Comparison of ENCODE assay signal across 16 cellular contexts in the genomic region with DNA sequence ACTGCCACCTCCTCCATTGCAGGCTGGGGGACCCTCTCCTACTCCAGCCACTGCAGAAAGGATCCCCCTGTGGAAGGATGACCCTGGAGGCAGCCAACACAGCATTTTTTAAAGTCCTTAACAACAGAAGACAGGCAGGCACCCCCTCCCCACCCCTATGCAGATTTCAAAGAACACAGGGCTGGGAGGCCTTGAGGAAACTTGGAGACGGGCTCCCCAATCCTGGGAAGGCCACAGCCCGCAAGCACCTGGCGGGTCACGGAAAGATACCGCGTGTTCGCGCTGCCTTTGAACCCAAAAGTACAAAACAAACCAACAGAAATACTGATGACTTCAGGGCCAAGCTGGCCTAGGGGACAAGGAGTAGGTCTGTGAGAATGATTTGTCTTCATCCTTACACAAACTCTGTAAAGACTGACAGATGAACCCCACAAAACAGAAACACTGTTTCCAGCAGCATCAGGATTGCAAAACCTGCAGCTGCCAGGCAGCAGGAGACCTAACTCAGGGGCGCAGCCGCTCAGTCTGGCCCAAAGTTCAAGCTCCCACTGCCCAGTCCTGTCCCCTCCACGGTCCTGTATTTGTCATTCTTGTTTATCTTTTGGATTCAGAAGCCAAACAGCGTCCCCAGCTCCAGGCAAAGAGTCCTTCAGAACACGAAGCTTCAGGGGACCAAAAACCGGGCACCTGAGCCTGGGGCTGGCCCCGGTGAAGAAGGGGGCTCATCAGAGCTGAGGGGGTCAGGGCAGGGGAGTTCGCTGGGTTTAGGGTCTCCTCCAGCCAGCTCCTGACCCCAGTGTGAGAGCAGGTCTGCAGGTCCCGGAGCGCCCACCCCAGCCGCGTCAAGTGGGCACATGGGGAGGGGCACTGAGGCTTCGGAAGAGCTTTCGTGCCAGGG. TPM values are rescaled to one million over a fixed set of nuclear protein-coding genes. Genes with fewer than 3 reads are reported as not detected.
DNase-seq lines count a peak whose midpoint lies in the region; ATAC-seq and TF ChIP-seq lines count a peak whose summit lies in the region.
"Had no signal": no experiment of that assay in that cellular context is flagged by ENCODE, and none has a peak within 500 bp of the region (broad histone marks: within the 10 kb centered on the region; RNA-seq: fewer than 3 reads in every experiment).

No MANE protein-coding gene starts in this region.

- H3K27ac ChIP-seq in rectal smooth muscle tissue (ENCODE audit: low read depth, low read length) = no peak overlapping the region

- POLR2A ChIA-PET in activated B cell treated with CpG ODN at 0.5 μM for 24 hours (lab: Charles Lee) = interaction anchor here (1.0 kb wide), 1 partner anchor 19 kb away, joined by 4 read pairs; no protein-coding TSS in a partner anchor
- POLR2A ChIA-PET in activated CD4-positive, alpha-beta memory T cell treated with anti-CD3 and anti-CD28 coated beads for 36 hours (lab: Charles Lee) = interaction anchor here (0.5 kb wide), 1 partner anchor 191 kb away, joined by 3 read pairs; no protein-coding TSS in a partner anchor

- peaks cover 13% of the 10 kb centered on the region for H3K36me3 Mint-ChIP-seq in activated B cell treated with CpG ODN at 0.5 μM for 24 hours (ENCODE audit: low read depth)
- H3K36me3 Mint-ChIP-seq in activated CD4-positive, alpha-beta memory T cell treated with anti-CD3 and anti-CD28 coated beads for 36 hours = no peaks in the 10 kb centered on the region
- H3K36me3 Mint-ChIP-seq: activated naive CD4-positive, alpha-beta T cell treated with anti-CD3 and anti-CD28 coated beads, Interleukin-2, amount 50 U/mL, for 24 hours had no signal

- no peak overlapping the region for H3K9ac ChIP-seq in rectal smooth muscle tissue (ENCODE audit: low read length)

- DNase-seq in H7 = peak; percentile 66
- no peak for DNase-seq in activated B cell treated with CpG ODN at 0.5 μM for 24 hours
- peak; percentile 11 for DNase-seq in iPS-NIHi11 (ENCODE audit: low spot score)
- no peak for DNase-seq in NCI-H510A treated with DMSO at 0.1 percent for 48 hours (lab: John Stamatoyannopoulos, UW)
- DNase-seq in activated CD4-positive, alpha-beta memory T cell treated with anti-CD3 and anti-CD28 coated beads for 36 hours = no peak
- DNase-seq: activated CD8-positive, alpha-beta memory T cell treated with anti-CD3 and anti-CD28 coated beads, Interleukin-2, amount 50 U/mL, for 48 hours; cerebellar nuclear complex; NCI-H187; NCI-H526 treated with DMSO at 0.1 percent for 48 hours; T-helper 1 cell had no signal

- H3K4me1 Mint-ChIP-seq in activated B cell treated with CpG ODN at 0.5 μM for 24 hours = peaks cover 81% of the 10 kb centered on the region
- no peaks in the 10 kb centered on the region for H3K4me1 Mint-ChIP-seq in activated CD4-positive, alpha-beta memory T cell treated with anti-CD3 and anti-CD28 coated beads for 36 hours (ENCODE audit: low read depth)
- H3K4me1 Mint-ChIP-seq: activated naive CD4-positive, alpha-beta T cell treated with anti-CD3 and anti-CD28 coated beads, Interleukin-2, amount 50 U/mL, for 24 hours had no signal

- H3K4me3 ChIP-seq in H7 (ENCODE audit: insufficient read depth, low read depth, low read length) (no peak overlapping the region), rectal smooth muscle tissue (ENCODE audit: low read length) (peak overlapping the region; percentile 53)

- CTCF ChIA-PET in activated B cell treated with CpG ODN at 0.5 μM for 24 hours (lab: Charles Lee) = interaction anchor here (1.7 kb wide), 1 partner anchor 22 kb away, joined by 7 read pairs; no protein-coding TSS in a partner anchor
- CTCF ChIA-PET in activated CD4-positive, alpha-beta memory T cell treated with anti-CD3 and anti-CD28 coated beads for 36 hours (lab: Charles Lee) = interaction anchor here (0.7 kb wide), 1 partner anchor 15 kb away, joined by 3 read pairs; no protein-coding TSS in a partner anchor

- H3K36me3 ChIP-seq in H7 (replicated peaks; ENCODE audit: control insufficient read depth, insufficient read depth, low read length) (no peaks in the 10 kb centered on the region), rectal smooth muscle tissue (ENCODE audit: control insufficient read depth, insufficient read depth, low read length) (no peaks in the 10 kb centered on the region)
- H3K36me3 ChIP-seq: tibial nerve had no signal

- intact Hi-C loops in activated B cell treated with CpG ODN at 0.5 μM for 24 hours (cut with micrococcal nuclease) = loop anchor here (1.0 kb wide), 1 partner anchor 14 kb away; the partner anchor contains the start of gene VAV2
- intact Hi-C loops in activated CD4-positive, alpha-beta memory T cell treated with anti-CD3 and anti-CD28 coated beads for 36 hours (cut with micrococcal nuclease) = no loop called here

- TF ChIP-seq CTCF in activated B cell treated with CpG ODN at 0.5 μM for 24 hours (IDR thresholded peaks at IDR 0.05) = no peak

- no peak overlapping the region for H3K4me3 Mint-ChIP-seq in activated B cell treated with CpG ODN at 0.5 μM for 24 hours
- no peak overlapping the region for H3K4me3 Mint-ChIP-seq in activated CD4-positive, alpha-beta memory T cell treated with anti-CD3 and anti-CD28 coated beads for 36 hours
- H3K4me3 Mint-ChIP-seq: activated naive CD4-positive, alpha-beta T cell treated with anti-CD3 and anti-CD28 coated beads, Interleukin-2, amount 50 U/mL, for 24 hours had no signal

- H3K9me3 Mint-ChIP-seq in activated B cell treated with CpG ODN at 0.5 μM for 24 hours = no peaks in the 10 kb centered on the region
- no peaks in the 10 kb centered on the region for H3K9me3 Mint-ChIP-seq in activated CD4-positive, alpha-beta memory T cell treated with anti-CD3 and anti-CD28 coated beads for 36 hours
- H3K9me3 Mint-ChIP-seq: activated naive CD4-positive, alpha-beta T cell treated with anti-CD3 and anti-CD28 coated beads, Interleukin-2, amount 50 U/mL, for 24 hours had no signal

- H3K27ac Mint-ChIP-seq in activated B cell treated with CpG ODN at 0.5 μM for 24 hours = peak overlapping the region; percentile 30
- H3K27ac Mint-ChIP-seq in activated CD4-positive, alpha-beta memory T cell treated with anti-CD3 and anti-CD28 coated beads for 36 hours = no peak overlapping the region
- H3K27ac Mint-ChIP-seq: activated naive CD4-positive, alpha-beta T cell treated with anti-CD3 and anti-CD28 coated beads, Interleukin-2, amount 50 U/mL, for 24 hours had no signal

- no peaks in the 10 kb centered on the region for H3K27me3 ChIP-seq in H7 (ENCODE audit: control insufficient read depth, insufficient read depth, low read length)
- no peaks in the 10 kb centered on the region for H3K27me3 ChIP-seq in rectal smooth muscle tissue (ENCODE audit: control insufficient read depth, insufficient read depth, low read length)
- H3K27me3 ChIP-seq: tibial nerve had no signal

- peaks cover 2% of the 10 kb centered on the region for H3K4me1 ChIP-seq in rectal smooth muscle tissue (ENCODE audit: control insufficient read depth, insufficient read depth, low read length)

- ATAC-seq in activated B cell treated with CpG ODN at 0.5 μM for 24 hours (ENCODE audit: low read depth) = no peak
- no peak for ATAC-seq in GM21381 (IDR thresholded peaks at IDR 0.05; ENCODE audit: unreplicated experiment)
- ATAC-seq in GM21737 (IDR thresholded peaks at IDR 0.05; ENCODE audit: unreplicated experiment) = no peak
- ATAC-seq: Panc1 had no signal

- no peaks in the 10 kb centered on the region for H3K27me3 Mint-ChIP-seq in activated B cell treated with CpG ODN at 0.5 μM for 24 hours
- no peaks in the 10 kb centered on the region for H3K27me3 Mint-ChIP-seq in activated CD4-positive, alpha-beta memory T cell treated with anti-CD3 and anti-CD28 coated beads for 36 hours
- H3K27me3 Mint-ChIP-seq: activated naive CD4-positive, alpha-beta T cell treated with anti-CD3 and anti-CD28 coated beads, Interleukin-2, amount 50 U/mL, for 24 hours had no signal

RNA-seq across cellular contexts. Expression of gene VAV2, which starts 13.6 kb away (rescaled TPM):
- 17.7 and 26.9 TPM in 2 replicates for total RNA-seq in H7 (2014; rRNA removed; shearing (Covaris generic))
- total RNA-seq in activated B cell treated with CpG ODN at 0.5 μM for 24 hours = 92.9 and 99.6 TPM in 2 replicates
- total RNA-seq in activated CD4-positive, alpha-beta memory T cell treated with anti-CD3 and anti-CD28 coated beads for 36 hours = 1 to 10 TPM; 4.5 to 5.3 TPM

RNA-seq across cellular contexts. Expression of gene BRD3OS, which starts 46.8 kb away (rescaled TPM):
- total RNA-seq in H7 (2014; rRNA removed; shearing (Covaris generic)) = 16.2 and 25.7 TPM in 2 replicates
- 17.3 and 19.3 TPM in 2 replicates for total RNA-seq in activated B cell treated with CpG ODN at 0.5 μM for 24 hours
- total RNA-seq in activated CD4-positive, alpha-beta memory T cell treated with anti-CD3 and anti-CD28 coated beads for 36 hours = 10 to 100 TPM; 12.6 to 13.2 TPM

Comparison
In these comparisons a context has a peak if more than half of its experiments do, and no peak if none do; other contexts are left out.
1. DNase-seq: peak in H7 (single experiment) and iPS-NIHi11 (single experiment); none in activated B cell treated with CpG ODN at 0.5 μM for 24 hours (single experiment), NCI-H510A treated with DMSO at 0.1 percent for 48 hours (single experiment) and activated CD4-positive, alpha-beta memory T cell treated with anti-CD3 and anti-CD28 coated beads for 36 hours (single experiment).